Comparison of ENCODE assay signal across 25 cellular contexts in genomic region chr3:119939087-119939486, GRCh38.
"Had no signal": no experiment of that assay in that cellular context is flagged by ENCODE, and none has a peak within 500 bp of the region (broad histone marks: within the 10 kb centered on the region; RNA-seq: fewer than 3 reads in every experiment).

No MANE protein-coding gene starts in this region.

- H3K36me3 ChIP-seq: esophagus muscularis mucosa, sigmoid colon, thoracic aorta, WERI-Rb-1 had no signal

- H3K27me3 ChIP-seq: esophagus muscularis mucosa, sigmoid colon had no signal

- H3K9me3 ChIP-seq: psoas muscle, sigmoid colon, thoracic aorta had no signal

- H3K4me3 ChIP-seq: esophagus muscularis mucosa, psoas muscle, sigmoid colon, smooth muscle cell, thoracic aorta had no signal

- H3K4me1 ChIP-seq: esophagus muscularis mucosa, parathyroid adenoma, psoas muscle had no signal

- H3K4me2 ChIP-seq: smooth muscle cell had no signal

- DNase-seq: activated CD4-positive, alpha-beta memory T cell treated with anti-CD3 and anti-CD28 coated beads for 36 hours; activated CD4-positive, alpha-beta T cell treated with anti-CD3 and anti-CD28 coated beads, Interleukin-2, amount 10 ng/mL, durations not matched to agents 24 days and 14 days; activated CD4-positive, CD25-positive, alpha-beta regulatory T cell treated with anti-CD3 and anti-CD28 coated beads, Interleukin-2, amount 50 U/mL, for 72 hours; activated CD8-positive, alpha-beta memory T cell treated with anti-CD3 and anti-CD28 coated beads, Interleukin-2, amount 50 U/mL, for 4 hours; activated effector memory CD4-positive, alpha-beta T cell treated with anti-CD3 and anti-CD28 coated beads, Interleukin-2, amount 50 U/mL, for 16 hours; activated naive CD4-positive, alpha-beta T cell treated with anti-CD3 and anti-CD28 coated beads for 36 hours; activated naive CD8-positive, alpha-beta T cell treated with anti-CD3 and anti-CD28 coated beads, Interleukin-2, amount 10 ng/mL, durations not matched to agents 7 days and 5 days; activated T-cell treated with anti-CD3 and anti-CD28 coated beads, Interleukin-2, amount 50 U/mL, for 1 hour; amniotic stem cell; endodermal cell; foreskin melanocyte; left ventricle myocardium superior; naive B cell; nucleus accumbens; psoas muscle; sigmoid colon; stimulated activated CD4-positive, alpha-beta T cell treated with anti-CD3 and anti-CD28 coated beads, Interleukin-1b, Interleukin-23, amount 100 ng/mL, for 48 hours; stimulated activated naive CD4-positive, alpha-beta T cell; T-helper 17 cell; T1000; WERI-Rb-1 had no signal

- H3K27ac ChIP-seq: esophagus muscularis mucosa, parathyroid adenoma, psoas muscle, sigmoid colon, thoracic aorta, WERI-Rb-1 had no signal

- ATAC-seq: left ventricle myocardium superior, psoas muscle, T-helper 17 cell had no signal

- H3K9ac ChIP-seq: parathyroid adenoma had no signal

- H2AFZ ChIP-seq: parathyroid adenoma had no signal
